In the genomic region with DNA sequence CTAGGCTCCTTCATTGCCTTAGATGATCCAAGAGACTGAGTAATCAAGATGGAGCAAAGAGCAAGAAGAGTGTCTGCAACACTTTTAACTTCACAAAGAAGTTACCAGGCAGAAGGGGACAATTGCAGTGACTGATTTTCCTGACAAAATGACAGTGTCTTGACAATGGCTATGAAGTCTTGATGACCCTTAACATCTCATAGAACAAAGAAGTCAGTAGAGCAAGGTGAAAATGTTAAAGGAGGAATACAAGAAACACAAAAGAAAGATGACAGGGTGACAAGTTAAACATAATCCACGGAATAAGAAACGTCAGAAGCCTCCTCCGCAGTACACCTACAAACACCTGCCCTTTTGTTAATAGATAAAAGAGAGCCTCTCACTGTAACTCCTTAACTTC, we compare ENCODE assay signal across 34 cellular contexts. TPM values are rescaled to one million over a fixed set of nuclear protein-coding genes. Genes with fewer than 3 reads are reported as not detected.
"Had no signal": no experiment of that assay in that cellular context is flagged by ENCODE, and none has a peak within 500 bp of the region (broad histone marks: within the 10 kb centered on the region; RNA-seq: fewer than 3 reads in every experiment).

No MANE protein-coding gene starts in this region.

- H3K36me3 ChIP-seq: Peyer's patch, SJSA1, WERI-Rb-1 had no signal

- H3K4me1 ChIP-seq: Peyer's patch had no signal

- ATAC-seq: activated CD8-positive, alpha-beta memory T cell treated with anti-CD3 and anti-CD28 coated beads, Interleukin-2, amount 10 ng/mL, durations not matched to agents 7 days and 5 days; PC-3 had no signal

- H3K27me3 ChIP-seq: Peyer's patch, SJSA1 had no signal

- DNase-seq: activated CD4-positive, alpha-beta memory T cell treated with anti-CD3 and anti-CD28 coated beads, Interleukin-2, amount 10 ng/mL, durations not matched to agents 7 days and 5 days; activated CD4-positive, alpha-beta T cell treated with anti-CD3 and anti-CD28 coated beads for 1 hour; activated CD4-positive, alpha-beta T cell treated with anti-CD3 and anti-CD28 coated beads for 48 hours; activated CD4-positive, CD25-positive, alpha-beta regulatory T cell; activated CD8-positive, alpha-beta memory T cell treated with anti-CD3 and anti-CD28 coated beads for 24 hours; activated CD8-positive, alpha-beta memory T cell treated with anti-CD3 and anti-CD28 coated beads, Interleukin-2, amount 10 ng/mL, durations not matched to agents 7 days and 5 days; activated CD8-positive, alpha-beta memory T cell treated with anti-CD3 and anti-CD28 coated beads, Interleukin-2, amount 50 U/mL, for 48 hours; activated effector memory CD4-positive, alpha-beta T cell treated with Interleukin-2 at 50 U/mL for 16 hours; activated naive CD4-positive, alpha-beta T cell treated with anti-CD3 and anti-CD28 coated beads, Interleukin-2, amount 50 U/mL, for 16 hours; activated naive CD8-positive, alpha-beta T cell treated with anti-CD3 and anti-CD28 coated beads for 36 hours; activated T-cell treated with anti-CD3 and anti-CD28 coated beads, Interleukin-2, amount 50 U/mL, for 48 hours; amniotic stem cell; cerebellar nuclear complex; Karpas-422; NCI-H1105; NCI-H1417 treated with DMSO at 0.1 percent for 48 hours; NCI-H187 treated with DMSO at 0.1 percent for 48 hours; NCI-H2081; NCI-H345; NCI-H526; NCI-H748 treated with DMSO at 0.1 percent for 48 hours; NK-92 treated with Interleukin-12 subunit alpha and Interleukin-12 subunit beta, amount 100 ng/mL, for 24 hours; PC-3; Peyer's patch; RPMI8226; SHP77 treated with DMSO at 0.1 percent for 48 hours; SW 1271; T-helper 1 cell; T-helper 2 cell; T-helper 9 cell; WERI-Rb-1 had no signal

- H3K4me3 ChIP-seq: Peyer's patch, SJSA1 had no signal

- H3K9me3 ChIP-seq: Peyer's patch, SJSA1 had no signal

- H3K27ac ChIP-seq: Peyer's patch, SJSA1, WERI-Rb-1 had no signal

RNA-seq across cellular contexts. Expression of a gene that starts 15.1 kb away (rescaled TPM):
- total RNA-seq: activated CD4-positive, alpha-beta memory T cell treated with anti-CD3 and anti-CD28 coated beads, Interleukin-2, amount 10 ng/mL, durations not matched to agents 7 days and 5 days; MCF 10A; NCI-H460; PC-3 had no signal
